In genomic region chr10:84531396-84531795, GRCh38 we compare ENCODE assay signal across 18 cellular contexts.
"Had no signal": no experiment of that assay in that cellular context is flagged by ENCODE, and none has a peak within 500 bp of the region (broad histone marks: within the 10 kb centered on the region; RNA-seq: fewer than 3 reads in every experiment).

No MANE protein-coding gene starts in this region.

- DNase-seq: activated B cell treated with CpG ODN at 0.5 μM for 24 hours; activated CD4-positive, alpha-beta T cell treated with anti-CD3 and anti-CD28 coated beads for 36 hours; activated CD4-positive, alpha-beta T cell treated with anti-CD3 and anti-CD28 coated beads, Interleukin-2, amount 50 U/mL, for 48 hours; activated CD8-positive, alpha-beta memory T cell treated with anti-CD3 and anti-CD28 coated beads, Interleukin-2, amount 50 U/mL, for 48 hours; activated naive CD4-positive, alpha-beta T cell; activated T-cell treated with anti-CD3 and anti-CD28 coated beads, Interleukin-2, amount 50 U/mL, for 4 hours; adrenal gland; erythroblast; hippocampal formation; left cardiac atrium; stimulated activated CD4-positive, alpha-beta T cell treated with anti-CD3 and anti-CD28 coated beads, Interleukin-12 subunit alpha, Interleukin-12 subunit beta, amount 100 ng/mL, for 4 hours; substantia nigra; T-helper 1 cell; thyroid gland had no signal

- H3K36me3 ChIP-seq: adrenal gland, ascending aorta, breast epithelium, thyroid gland had no signal

- H3K4me3 ChIP-seq: adrenal gland, ascending aorta, breast epithelium, coronary artery, thyroid gland had no signal

- H3K27me3 ChIP-seq: adrenal gland, ascending aorta, breast epithelium, thyroid gland had no signal

- FAIRE-seq: frontal cortex had no signal
